2 cellular contexts compared by ENCODE assay signal in the genomic region with DNA sequence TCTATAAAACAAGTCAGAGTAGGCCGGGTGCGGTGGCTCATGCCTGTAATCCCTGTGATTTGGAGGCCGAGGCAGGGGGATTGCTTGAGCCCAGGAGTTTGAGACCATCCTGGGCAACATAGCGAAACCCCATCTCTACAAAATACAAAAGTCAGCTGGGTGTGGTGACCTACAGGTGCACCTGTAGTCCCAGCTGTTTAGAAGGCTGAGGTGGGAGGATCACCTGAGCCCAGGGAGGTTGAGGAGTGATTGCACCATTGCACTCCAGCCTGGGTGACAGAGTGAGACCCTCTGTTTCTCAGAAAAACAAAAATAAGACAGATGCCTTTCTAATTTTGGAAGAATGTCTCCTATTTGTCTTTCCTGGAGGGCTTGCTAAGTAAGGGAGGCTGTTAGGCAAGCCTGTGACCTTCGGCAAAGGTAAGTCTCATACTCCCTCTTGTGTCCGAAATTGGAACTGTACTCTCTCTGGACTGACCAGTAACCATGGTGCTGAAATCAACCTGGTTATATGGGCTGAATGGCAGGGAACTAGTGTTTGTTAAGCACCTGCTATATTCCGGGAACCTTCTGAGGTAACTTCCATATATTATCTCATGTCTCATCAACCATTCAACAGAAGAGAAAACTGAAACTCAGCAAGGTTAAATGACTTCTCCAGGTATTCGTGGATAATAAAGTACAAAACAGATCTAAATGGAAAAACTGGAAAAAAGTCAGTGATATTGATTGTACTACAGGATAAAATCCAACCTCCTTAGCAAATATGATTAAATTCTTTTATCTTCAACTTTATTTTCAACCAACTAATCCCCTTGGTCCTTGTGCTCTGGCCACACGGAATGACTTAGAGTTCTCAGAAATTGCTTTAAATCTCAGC.
TF ChIP-seq lines count a peak whose summit lies in the region.

No MANE protein-coding gene starts in this region.

TF ChIP-seq in A549, 52 proteins besides CTCF, POLR2A, EP300 and RAD21 (continued from another document):
- TF ChIP-seq HMGXB4 (CRISPR knock-in tag; IDR thresholded peaks at IDR 0.05; ENCODE audit: borderline replicate concordance) (no peak), CEBPB (IDR thresholded peaks at IDR 0.05) (peak in 1 of 2 experiments; percentile 76; a peak in 2 of 4 replicates), REST (IDR thresholded peaks at IDR 0.05) (peak; percentile 91), ELK1 (IDR thresholded peaks at IDR 0.05; ENCODE audit: low read depth, low read length) (no peak)

TF ChIP-seq in liver, 16 proteins besides CTCF, POLR2A, EP300 and RAD21 (continued from another document):
- peak; percentile 100 for TF ChIP-seq REST (IDR thresholded peaks at IDR 0.05)
- peak; percentile 20 for TF ChIP-seq NR2F2 (IDR thresholded peaks at IDR 0.05)
- no peak for TF ChIP-seq FOXA2 (IDR thresholded peaks at IDR 0.05)
- TF ChIP-seq HNF4A (conservative IDR thresholded peaks at IDR 0.05) = peak in 1 of 2 donors; percentile 6
- TF ChIP-seq YY1 (IDR thresholded peaks at IDR 0.05) = no peak
- TF ChIP-seq, protein P1, sequence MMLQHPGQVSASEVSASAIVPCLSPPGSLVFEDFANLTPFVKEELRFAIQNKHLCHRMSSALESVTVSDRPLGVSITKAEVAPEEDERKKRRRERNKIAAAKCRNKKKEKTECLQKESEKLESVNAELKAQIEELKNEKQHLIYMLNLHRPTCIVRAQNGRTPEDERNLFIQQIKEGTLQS (IDR thresholded peaks at IDR 0.05) = no peak
- no peak for TF ChIP-seq FOXA1 (IDR thresholded peaks at IDR 0.05)
